In genomic region chr16:19645557-19645981, GRCh38 we compare ENCODE assay signal across 18 cellular contexts.
DNase-seq lines count a peak whose midpoint lies in the region; ATAC-seq and TF ChIP-seq lines count a peak whose summit lies in the region.
"Had no signal": no experiment of that assay in that cellular context is flagged by ENCODE, and none has a peak within 500 bp of the region (broad histone marks: within the 10 kb centered on the region; RNA-seq: fewer than 3 reads in every experiment).

No MANE protein-coding gene starts in this region.

- H3K4me1 ChIP-seq in heart left ventricle (peaks cover 0 to 32% (median 14%) of the 10 kb centered on the region in 12 donors), rectal smooth muscle tissue (ENCODE audit: control insufficient read depth, insufficient read depth, low read length) (no peaks in the 10 kb centered on the region), HAP-1 (no peaks in the 10 kb centered on the region)
- H3K4me1 ChIP-seq: right lobe of liver, tibial artery had no signal

- H3K36me3 Mint-ChIP-seq in stimulated activated effector memory CD8-positive, alpha-beta T cell treated with anti-CD3 and anti-CD28 coated beads, Interleukin-12 subunit alpha, Interleukin-12 subunit beta, amount 100 ng/mL, for 72 hours: peaks cover 50% of the 10 kb centered on the region

- H3K9me3 ChIP-seq in heart left ventricle (no peaks in the 10 kb centered on the region), HAP-1 (no peaks in the 10 kb centered on the region)
- H3K9me3 ChIP-seq: right lobe of liver, tibial artery had no signal

- in situ Hi-C loops in brain microvascular endothelial cell (cut with HindIII; ENCODE audit: low pct_ligation_motif_present, low sequenced_read_pairs): no loop called here
- in situ Hi-C loops in HAP-1 (cut with MboI; ENCODE audit: low sequenced_read_pairs): no loop called here
- in situ Hi-C loops in ACHN (cut with HindIII; ENCODE audit: low pct_ligation_motif_present, low pct_unique_long_range_greater_than_20kb, low sequenced_read_pairs): no loop called here

- no peak for TF ChIP-seq CTCF in brain microvascular endothelial cell (IDR thresholded peaks at IDR 0.05; ENCODE audit: low read depth, low read length, missing control alignments)
- no peak for TF ChIP-seq CTCF in heart left ventricle (IDR thresholded peaks at IDR 0.05)
- TF ChIP-seq CTCF in foreskin fibroblast (IDR thresholded peaks at IDR 0.05; ENCODE audit: low read depth, low read length): no peak

- H3K27me3 ChIP-seq in brain microvascular endothelial cell (replicated peaks) (no peaks in the 10 kb centered on the region), heart left ventricle (no peaks in the 10 kb centered on the region), rectal smooth muscle tissue (ENCODE audit: control insufficient read depth, insufficient read depth, low read length) (no peaks in the 10 kb centered on the region), HAP-1 (ENCODE audit: low read depth) (no peaks in the 10 kb centered on the region)
- H3K27me3 ChIP-seq: cardiac muscle cell, neural progenitor cell, right lobe of liver, tibial artery had no signal

- peaks cover 2% of the 10 kb centered on the region for H3K4me1 Mint-ChIP-seq in stimulated activated effector memory CD8-positive, alpha-beta T cell treated with anti-CD3 and anti-CD28 coated beads, Interleukin-12 subunit alpha, Interleukin-12 subunit beta, amount 100 ng/mL, for 72 hours

- intact Hi-C loops in heart left ventricle (cut with DNase I): loop anchor here in 2 of 10 donors (5.0 to 10.0 kb wide), 2 partner anchors 43 to 59 kb away; no protein-coding TSS in a partner anchor

- H3K4me3 ChIP-seq in brain microvascular endothelial cell (ENCODE audit: low read depth, low read length): no peak overlapping the region
- H3K4me3 ChIP-seq in heart left ventricle: peak overlapping the region in 10 of 12 donors; percentile 6 to 40 (median 28)
- H3K4me3 ChIP-seq in rectal smooth muscle tissue (ENCODE audit: low read length): no peak overlapping the region
- H3K4me3 ChIP-seq in foreskin fibroblast (ENCODE audit: low read depth in 1 of 2, low read length in 2 of 2): no peak overlapping the region
- H3K4me3 ChIP-seq in HAP-1: no peak overlapping the region
- H3K4me3 ChIP-seq: cardiac muscle cell, neural progenitor cell, PC-9, right lobe of liver, tibial artery had no signal

- no peak for TF ChIP-seq POLR2A in heart left ventricle (IDR thresholded peaks at IDR 0.05)

- H3K9ac ChIP-seq in rectal smooth muscle tissue (ENCODE audit: low read length): no peak overlapping the region
- H3K9ac ChIP-seq: neural progenitor cell had no signal

- H3K27ac ChIP-seq in brain microvascular endothelial cell (no peak overlapping the region), heart left ventricle (peak overlapping the region; percentile 32 to 89 (median 82)), rectal smooth muscle tissue (ENCODE audit: low read depth, low read length) (peak overlapping the region; percentile 45)
- H3K27ac ChIP-seq: cardiac muscle cell, neural progenitor cell, PC-9, right lobe of liver, tibial artery had no signal

- DNase-seq in A172 (ENCODE audit: low spot score): peak; percentile 32
- peak; percentile 30 for DNase-seq in brain microvascular endothelial cell
- DNase-seq in heart left ventricle: peak; percentile 62 to 81 (median 74)
- DNase-seq in foreskin fibroblast: no peak
- DNase-seq in HAP-1 (ENCODE audit: low spot score in 2 of 2): no peak
- no peak for DNase-seq in stimulated activated effector memory CD8-positive, alpha-beta T cell treated with anti-CD3 and anti-CD28 coated beads, Interleukin-12 subunit alpha, Interleukin-12 subunit beta, amount 100 ng/mL, for 72 hours (ENCODE audit: low spot score in 2 of 2)
- no peak for DNase-seq in ACHN
- DNase-seq: activated CD4-positive, alpha-beta T cell treated with anti-CD3 and anti-CD28 coated beads for 48 hours; activated naive CD4-positive, alpha-beta T cell treated with Interleukin-2 at 50 U/mL for 16 hours; EL; endodermal cell; NCI-H774; right lobe of liver had no signal

- ATAC-seq in heart left ventricle: peak; percentile 70 to 87 (median 74)
- no peak for ATAC-seq in stimulated activated effector memory CD8-positive, alpha-beta T cell treated with anti-CD3 and anti-CD28 coated beads, Interleukin-12 subunit alpha, Interleukin-12 subunit beta, amount 100 ng/mL, for 72 hours
- ATAC-seq: right lobe of liver had no signal

- H3K27ac Mint-ChIP-seq in stimulated activated effector memory CD8-positive, alpha-beta T cell treated with anti-CD3 and anti-CD28 coated beads, Interleukin-12 subunit alpha, Interleukin-12 subunit beta, amount 100 ng/mL, for 72 hours: no peak overlapping the region
- H3K27ac Mint-ChIP-seq: endodermal cell, neural progenitor cell had no signal

- H3K4me3 Mint-ChIP-seq in stimulated activated effector memory CD8-positive, alpha-beta T cell treated with anti-CD3 and anti-CD28 coated beads, Interleukin-12 subunit alpha, Interleukin-12 subunit beta, amount 100 ng/mL, for 72 hours: no peak overlapping the region
- H3K4me3 Mint-ChIP-seq: endodermal cell, neural progenitor cell had no signal

- H3K36me3 ChIP-seq in brain microvascular endothelial cell (replicated peaks) (peaks cover 8% of the 10 kb centered on the region), heart left ventricle (peaks cover 0 to 64% (median 25%) of the 10 kb centered on the region in 9 donors), rectal smooth muscle tissue (ENCODE audit: control insufficient read depth, insufficient read depth, low read length) (peaks cover 5% of the 10 kb centered on the region), HAP-1 (replicated peaks) (no peaks in the 10 kb centered on the region; the same call in none of the 2 replicates)

- 37 to 47% (median 38%) methylated on average over 7 of the region's 7 CpGs for WGBS in heart left ventricle, 4 donors

- H3K9me3 Mint-ChIP-seq in stimulated activated effector memory CD8-positive, alpha-beta T cell treated with anti-CD3 and anti-CD28 coated beads, Interleukin-12 subunit alpha, Interleukin-12 subunit beta, amount 100 ng/mL, for 72 hours: no peaks in the 10 kb centered on the region
- H3K9me3 Mint-ChIP-seq: endodermal cell, neural progenitor cell had no signal

Comparison
In these comparisons a context has a peak if more than half of its experiments do, and no peak if none do; other contexts are left out.
1. DNase-seq: peak in A172 (single experiment), brain microvascular endothelial cell (single experiment) and heart left ventricle (5 of 5); none in foreskin fibroblast (0 of 2), HAP-1 (0 of 2), stimulated activated effector memory CD8-positive, alpha-beta T cell treated with anti-CD3 and anti-CD28 coated beads, Interleukin-12 subunit alpha, Interleukin-12 subunit beta, amount 100 ng/mL, for 72 hours (0 of 2) and ACHN (single experiment).
2. H3K4me3 ChIP-seq: peak in heart left ventricle (10 of 12); none in brain microvascular endothelial cell (single experiment), rectal smooth muscle tissue (single experiment), foreskin fibroblast (0 of 2) and HAP-1 (single experiment).